In the genomic region with DNA sequence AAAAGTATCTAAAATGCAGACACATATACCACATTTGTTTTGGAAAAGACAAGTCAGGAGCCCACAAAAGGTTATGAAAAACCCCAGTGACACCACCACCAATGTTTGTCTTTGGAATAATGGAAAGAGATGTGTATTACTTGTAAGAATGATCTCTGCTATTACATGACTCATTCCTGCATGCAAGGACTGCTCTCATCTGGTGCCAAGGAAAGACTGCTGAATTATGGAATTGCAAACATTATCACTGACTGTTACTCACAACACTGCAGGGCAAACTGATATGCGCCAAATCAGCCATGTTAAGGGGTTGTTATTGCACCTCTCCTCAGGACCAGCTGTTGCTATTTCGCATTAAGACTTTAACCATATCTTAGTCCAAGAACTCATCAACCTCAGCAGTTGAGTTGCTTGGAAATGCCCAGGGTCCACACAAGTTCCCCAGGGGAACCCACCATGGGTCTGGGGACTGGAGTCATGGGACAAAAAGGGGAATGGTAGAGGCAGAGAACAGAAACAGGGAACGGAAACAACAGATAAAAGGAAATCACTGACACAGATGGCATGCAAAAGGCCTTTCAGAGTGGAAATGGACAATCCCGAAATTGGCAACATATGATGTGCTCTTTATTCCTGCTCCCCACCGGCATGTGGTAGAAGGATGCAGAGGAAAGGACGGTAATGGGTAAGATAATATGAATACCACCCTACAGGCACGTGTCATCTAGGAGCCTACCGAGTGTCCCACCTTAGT, we compare ENCODE assay signal across 8 cellular contexts. TPM values are rescaled to one million over a fixed set of nuclear protein-coding genes. Genes with fewer than 3 reads are reported as not detected.
DNase-seq lines count a peak whose midpoint lies in the region; ATAC-seq lines count a peak whose summit lies in the region.

No MANE protein-coding gene starts in this region.

- intact Hi-C loops in naive thymus-derived CD4-positive, alpha-beta T cell (cut with micrococcal nuclease): no loop called here

- DNase-seq in AG20443 (ENCODE audit: low spot score): peak; percentile 71
- peak; percentile 17 for DNase-seq in NCI-H2227 treated with DMSO at 0.1 percent for 48 hours (lab: John Stamatoyannopoulos, UW)
- DNase-seq in dermis microvascular lymphatic vessel endothelial cell (ENCODE audit: low read depth in 2 of 2): peak; percentile 82 to 93
- no peak for DNase-seq in naive thymus-derived CD4-positive, alpha-beta T cell
- no peak for DNase-seq in NCI-H187 (lab: John Stamatoyannopoulos, UW)
- DNase-seq in UCSD-AML1 (lab: John Stamatoyannopoulos, UW; ENCODE audit: unreplicated experiment): no peak
- no peak for DNase-seq in ureter (ENCODE audit: low spot score)

- H3K4me3 Mint-ChIP-seq in naive thymus-derived CD4-positive, alpha-beta T cell: peak overlapping the region in 7 of 10 donors; percentile 3 to 65 (median 34)

- no peaks in the 10 kb centered on the region for H3K27me3 ChIP-seq in naive thymus-derived CD4-positive, alpha-beta T cell (ENCODE audit: control insufficient read depth in 2 of 2, insufficient read depth in 2 of 2, low read length in 2 of 2)

- H3K27ac ChIP-seq in naive thymus-derived CD4-positive, alpha-beta T cell (ENCODE audit: low read depth, low read length): no peak overlapping the region

- H3K4me1 Mint-ChIP-seq in naive thymus-derived CD4-positive, alpha-beta T cell: peaks cover 79 to 97% (median 92%) of the 10 kb centered on the region in 7 donors

- peaks cover 0 to 19% (median 0%) of the 10 kb centered on the region in 3 experiments for H3K36me3 ChIP-seq in naive thymus-derived CD4-positive, alpha-beta T cell (ENCODE audit: control insufficient read depth in 2 of 3, insufficient read depth in 3 of 3, low read length in 3 of 3)

- H3K27me3 Mint-ChIP-seq in naive thymus-derived CD4-positive, alpha-beta T cell: no peaks in the 10 kb centered on the region

- POLR2A ChIA-PET in naive thymus-derived CD4-positive, alpha-beta T cell (lab: Charles Lee): no interaction called here

- peak overlapping the region; percentile 40 to 84 (median 80) for H3K27ac Mint-ChIP-seq in naive thymus-derived CD4-positive, alpha-beta T cell

- ATAC-seq in naive thymus-derived CD4-positive, alpha-beta T cell: no peak
- no peak for ATAC-seq in HG03432 (IDR thresholded peaks at IDR 0.05; ENCODE audit: unreplicated experiment)

- no peak overlapping the region for H3K4me3 ChIP-seq in naive thymus-derived CD4-positive, alpha-beta T cell (ENCODE audit: low read length)

- H3K9me3 ChIP-seq in naive thymus-derived CD4-positive, alpha-beta T cell (ENCODE audit: control insufficient read depth in 2 of 3, low read length in 3 of 3): no peaks in the 10 kb centered on the region

- CTCF ChIA-PET in naive thymus-derived CD4-positive, alpha-beta T cell (lab: Charles Lee): interaction anchor here (1.0 kb wide), 1 partner anchor 60 kb away, joined by 3 read pairs; no protein-coding TSS in a partner anchor

- H3K4me1 ChIP-seq in naive thymus-derived CD4-positive, alpha-beta T cell (ENCODE audit: control insufficient read depth in 2 of 2, insufficient read depth in 2 of 2, low read length in 2 of 2): peaks cover 61 to 85% of the 10 kb centered on the region in 2 donors

- no peaks in the 10 kb centered on the region for H3K9me3 Mint-ChIP-seq in naive thymus-derived CD4-positive, alpha-beta T cell

- peaks cover 6 to 36% (median 11%) of the 10 kb centered on the region in 5 donors for H3K36me3 Mint-ChIP-seq in naive thymus-derived CD4-positive, alpha-beta T cell

RNA-seq across cellular contexts. Expression of a gene that starts 34.4 kb away (rescaled TPM):
- 119 and 202 TPM in 2 replicates for total RNA-seq in dermis microvascular lymphatic vessel endothelial cell
- 100 to 1,000 TPM; 216 to 519 (median 264) TPM for total RNA-seq in naive thymus-derived CD4-positive, alpha-beta T cell
- 100 to 1,000 TPM; 522 to 559 TPM for polyA plus RNA-seq in naive thymus-derived CD4-positive, alpha-beta T cell
- total RNA-seq in ureter: 284 TPM

Comparison
In these comparisons a context has a peak if more than half of its experiments do, and no peak if none do; other contexts are left out.
1. DNase-seq: peak in AG20443 (single experiment), NCI-H2227 treated with DMSO at 0.1 percent for 48 hours (single experiment) and dermis microvascular lymphatic vessel endothelial cell (2 of 2); none in naive thymus-derived CD4-positive, alpha-beta T cell (0 of 9), NCI-H187 (0 of 2), UCSD-AML1 (single experiment) and ureter (single experiment).